Comparison of ENCODE assay signal across 1 cellular context in genomic region chr20:35271073-35271882, GRCh38.
A peak's percentile ranks its signal among the peaks of the same experiment; 100 is the strongest.
TF ChIP-seq lines count a peak whose summit lies in the region.

No MANE protein-coding gene starts in this region.

TF ChIP-seq in K562, 482 proteins besides CTCF, POLR2A, EP300 and RAD21 (continued from another document):
- TF ChIP-seq CEBPZ (IDR thresholded peaks at IDR 0.05; ENCODE audit: borderline replicate concordance, low read depth, low read length) (no peak), MLLT1 (IDR thresholded peaks at IDR 0.05) (0 out of 4 replicates have a peak, but pooled peaks of 1 of the 2 experiments have one; percentile 45), ARID4B (CRISPR knock-in tag; IDR thresholded peaks at IDR 0.05) (peak; percentile 29; the same call in 1 of the 2 replicates), RBM17 (IDR thresholded peaks at IDR 0.05; ENCODE audit: borderline replicate concordance, low read depth, low read length) (no peak), USF2 (CRISPR knock-in tag; IDR thresholded peaks at IDR 0.05) (peak; percentile 62), RBFOX2 (IDR thresholded peaks at IDR 0.05; ENCODE audit: low read depth, low read length) (peak; percentile 38; the same call in 1 of the 2 replicates), MAFK (IDR thresholded peaks at IDR 0.05; ENCODE audit: low read length) (peak; percentile 65), RBM22 (IDR thresholded peaks at IDR 0.05; ENCODE audit: low read depth, low read length, poor library complexity, severe bottlenecking) (no peak), MAX (CRISPR knock-in tag; IDR thresholded peaks at IDR 0.05) (peak; percentile 33; the same call in 1 of the 2 replicates), GTF2B (IDR thresholded peaks at IDR 0.05; ENCODE audit: extremely low read depth, insufficient read length) (no peak), NR2C1 (IDR thresholded peaks at IDR 0.05) (no peak), NR2C1 (tag; IDR thresholded peaks at IDR 0.05) (peak; percentile 51; the same call in 1 of the 2 replicates)
